20 cellular contexts compared by ENCODE assay signal in genomic region chr12:74401966-74402365, GRCh38.
DNase-seq lines count a peak whose midpoint lies in the region; ATAC-seq and TF ChIP-seq lines count a peak whose summit lies in the region.
"Had no signal": no experiment of that assay in that cellular context is flagged by ENCODE, and none has a peak within 500 bp of the region (broad histone marks: within the 10 kb centered on the region; RNA-seq: fewer than 3 reads in every experiment).

No MANE protein-coding gene starts in this region.

- H3K27ac Mint-ChIP-seq in endodermal cell, result no peak overlapping the region
- H3K27ac Mint-ChIP-seq: CD4-positive, alpha-beta T cell; GM23338 had no signal

- no peaks in the 10 kb centered on the region for H3K27me3 Mint-ChIP-seq in endodermal cell (ENCODE audit: insufficient read depth)
- H3K27me3 Mint-ChIP-seq in activated T-cell treated with anti-CD3 and anti-CD28 coated beads, Interleukin-2, amount 50 U/mL, for 4 hours (ENCODE audit: low read depth), result no peaks in the 10 kb centered on the region

- H3K4me3 Mint-ChIP-seq in endodermal cell, result no peak overlapping the region
- no peak overlapping the region for H3K4me3 Mint-ChIP-seq in activated T-cell treated with anti-CD3 and anti-CD28 coated beads, Interleukin-2, amount 50 U/mL, for 4 hours
- H3K4me3 Mint-ChIP-seq: CD4-positive, alpha-beta T cell; GM23338 had no signal

- no peak overlapping the region for H3K4me2 ChIP-seq in neural cell (ENCODE audit: low read length)
- H3K4me2 ChIP-seq: GM23338, PC-9 had no signal

- no peak overlapping the region for H2AFZ ChIP-seq in neural cell (ENCODE audit: low read depth, low read length)
- H2AFZ ChIP-seq: GM23338, PC-9 had no signal

- no peak overlapping the region for H3K4me3 ChIP-seq in A673 (ENCODE audit: low read depth, low read length, poor library complexity, severe bottlenecking)
- no peak overlapping the region for H3K4me3 ChIP-seq in neural cell (ENCODE audit: low read length)
- H3K4me3 ChIP-seq in endodermal cell (ENCODE audit: low read length), result no peak overlapping the region
- H3K4me3 ChIP-seq in gastroesophageal sphincter, result no peak overlapping the region
- H3K4me3 ChIP-seq: GM23338, PC-9 had no signal

- H3K9me2 ChIP-seq in neural cell (ENCODE audit: insufficient read depth, low read length), result no peaks in the 10 kb centered on the region

- DNase-seq in A673 (ENCODE audit: low spot score) (no peak), SK-MEL-5 (ENCODE audit: low read depth, low spot score) (peak; percentile 82), globus pallidus (ENCODE audit: low spot score) (peak; percentile 61), endodermal cell (no peak), activated T-cell treated with anti-CD3 and anti-CD28 coated beads for 4 hours (no peak)
- no peak for DNase-seq in activated T-cell treated with anti-CD3 and anti-CD28 coated beads, Interleukin-2, amount 50 U/mL, for 4 hours
- DNase-seq: CD4-positive, alpha-beta T cell; DMS53; HCEC 1CT; NCI-H1105 treated with DMSO at 0.1 percent for 48 hours; NCI-H1694 treated with DMSO at 0.1 percent for 48 hours; NCI-H2107; NCI-H510A; NCI-H774; PC-9; SIG-M5 had no signal

- H3K4me1 Mint-ChIP-seq in endodermal cell, result peaks cover 29% of the 10 kb centered on the region
- no peaks in the 10 kb centered on the region for H3K4me1 Mint-ChIP-seq in activated T-cell treated with anti-CD3 and anti-CD28 coated beads, Interleukin-2, amount 50 U/mL, for 4 hours (ENCODE audit: low read depth)

- H3K36me3 Mint-ChIP-seq in endodermal cell (ENCODE audit: low read depth), result peaks cover 2% of the 10 kb centered on the region
- no peaks in the 10 kb centered on the region for H3K36me3 Mint-ChIP-seq in activated T-cell treated with anti-CD3 and anti-CD28 coated beads, Interleukin-2, amount 50 U/mL, for 4 hours (ENCODE audit: insufficient read depth)

- H3K9me3 ChIP-seq in A673 (ENCODE audit: low read depth, low read length, poor library complexity, severe bottlenecking) (no peaks in the 10 kb centered on the region), neural cell (ENCODE audit: low read length) (no peaks in the 10 kb centered on the region), endodermal cell (ENCODE audit: control insufficient read depth, low read length) (no peaks in the 10 kb centered on the region), gastroesophageal sphincter (no peaks in the 10 kb centered on the region)

- TF ChIP-seq POLR2A in gastroesophageal sphincter (IDR thresholded peaks at IDR 0.05), result no peak

- 86% methylated on average over 2 of the region's 3 CpGs; no CpG with 5 or more reads in 1 of the 2 experiments for WGBS in endodermal cell (ENCODE audit: insufficient coverage in 1 of 2, insufficient read length in 1 of 2), 2 experiments
- 78 to 88% methylated on average over 3 of the region's 3 CpGs for WGBS in gastroesophageal sphincter (ENCODE audit: low coverage in 1 of 2), 2 donors

- H3K27me3 ChIP-seq in A673 (replicated peaks; ENCODE audit: insufficient read depth, low read depth, low read length, poor library complexity) (no peaks in the 10 kb centered on the region), neural cell (ENCODE audit: insufficient read depth, low read depth, low read length) (no peaks in the 10 kb centered on the region), endodermal cell (ENCODE audit: control insufficient read depth, insufficient read depth, low read length, poor library complexity, severe bottlenecking) (no peaks in the 10 kb centered on the region), gastroesophageal sphincter (no peaks in the 10 kb centered on the region)

- peaks cover 4% of the 10 kb centered on the region for H3K9me3 Mint-ChIP-seq in endodermal cell
- H3K9me3 Mint-ChIP-seq in activated T-cell treated with anti-CD3 and anti-CD28 coated beads, Interleukin-2, amount 50 U/mL, for 4 hours, result no peaks in the 10 kb centered on the region
- H3K9me3 Mint-ChIP-seq: CD4-positive, alpha-beta T cell; GM23338 had no signal

- H3F3A ChIP-seq in neural cell (ENCODE audit: insufficient read depth, low read length, poor library complexity, severe bottlenecking), result no peaks in the 10 kb centered on the region

- no peak for ATAC-seq in gastroesophageal sphincter
- no peak for ATAC-seq in activated T-cell treated with anti-CD3 and anti-CD28 coated beads, Interleukin-2, amount 50 U/mL, for 4 hours
- ATAC-seq: GM23338 had no signal

- intact Hi-C loops in A673 (cut with micrococcal nuclease; ENCODE audit: unreplicated experiment), result no loop called here

- H4K20me1 ChIP-seq in neural cell (ENCODE audit: insufficient read depth), result no peaks in the 10 kb centered on the region

- H3K79me2 ChIP-seq in neural cell (replicated peaks; ENCODE audit: insufficient read depth, low read length), result no peaks in the 10 kb centered on the region

- POLR2A ChIA-PET in A673 (lab: Charles Lee; ENCODE audit: low non-redundant PET), result no interaction called here

- CTCF ChIA-PET in A673 (lab: Charles Lee), result no interaction called here

- no peaks in the 10 kb centered on the region for H3K36me3 ChIP-seq in A673 (ENCODE audit: insufficient read depth, low read length, poor library complexity, severe bottlenecking)
- no peaks in the 10 kb centered on the region for H3K36me3 ChIP-seq in neural cell (ENCODE audit: insufficient read depth, low read length)
- no peaks in the 10 kb centered on the region for H3K36me3 ChIP-seq in endodermal cell (ENCODE audit: control insufficient read depth, insufficient read depth, low read length)
- H3K36me3 ChIP-seq in gastroesophageal sphincter, result no peaks in the 10 kb centered on the region

- no peak for TF ChIP-seq EP300 in neural cell (conservative IDR thresholded peaks at IDR 0.05; ENCODE audit: poor library complexity, severe bottlenecking)
- TF ChIP-seq EP300 in gastroesophageal sphincter (IDR thresholded peaks at IDR 0.05), result no peak

- in situ Hi-C loops in SK-MEL-5 (cut with HindIII; ENCODE audit: low pct_unique_long_range_greater_than_20kb, low sequenced_read_pairs), result no loop called here

- TF ChIP-seq RAD21 in neural cell (conservative IDR thresholded peaks at IDR 0.05), result no peak

- no TSS peak for BruUV-seq in A673 (replicated peaks; lab: Mats Ljungman, UMichigan)

- TF ChIP-seq CTCF in A673 (conservative IDR thresholded peaks at IDR 0.05; ENCODE audit: low read depth, low read length), result no peak
- TF ChIP-seq CTCF in neural cell (IDR thresholded peaks at IDR 0.05; ENCODE audit: poor library complexity, severe bottlenecking), result no peak
- no peak for TF ChIP-seq CTCF in endodermal cell (conservative IDR thresholded peaks at IDR 0.05)
- no peak for TF ChIP-seq CTCF in gastroesophageal sphincter (IDR thresholded peaks at IDR 0.05)

- H3K27ac ChIP-seq in A673 (ENCODE audit: low read depth, low read length, poor library complexity, severe bottlenecking) (peak overlapping the region; percentile 8), neural cell (ENCODE audit: low read length) (peak overlapping the region; percentile 17), endodermal cell (ENCODE audit: low read depth, low read length) (no peak overlapping the region), gastroesophageal sphincter (no peak overlapping the region)
- H3K27ac ChIP-seq: PC-9, RWPE1 had no signal

- H3K9ac ChIP-seq in neural cell (ENCODE audit: low read length), result no peak overlapping the region
- H3K9ac ChIP-seq in endodermal cell (ENCODE audit: extremely low read depth, low read length, poor library complexity, severe bottlenecking), result no peak overlapping the region

- no peaks in the 10 kb centered on the region for H3K4me1 ChIP-seq in A673 (ENCODE audit: insufficient read depth, low read length, poor library complexity, severe bottlenecking)
- H3K4me1 ChIP-seq in endodermal cell (ENCODE audit: control insufficient read depth, insufficient read depth, low read length), result peaks cover 19% of the 10 kb centered on the region
- H3K4me1 ChIP-seq in gastroesophageal sphincter, result no peaks in the 10 kb centered on the region

TF ChIP-seq in neural cell, 6 proteins besides CTCF, POLR2A, EP300 and RAD21:
- TF ChIP-seq REST (IDR thresholded peaks at IDR 0.05; ENCODE audit: borderline replicate concordance) (no peak), TAF1 (IDR thresholded peaks at IDR 0.05; ENCODE audit: low read depth) (no peak), EZH2 (IDR thresholded peaks at IDR 0.05; ENCODE audit: borderline replicate concordance, insufficient read depth, low read length, poor library complexity, severe bottlenecking) (no peak)

Comparison
In these comparisons a context has a peak if more than half of its experiments do, and no peak if none do; other contexts are left out.
1. DNase-seq: peak in SK-MEL-5 (single experiment) and globus pallidus (single experiment); none in A673 (single experiment), endodermal cell (single experiment), activated T-cell treated with anti-CD3 and anti-CD28 coated beads for 4 hours (single experiment) and activated T-cell treated with anti-CD3 and anti-CD28 coated beads, Interleukin-2, amount 50 U/mL, for 4 hours (single experiment).
2. H3K27ac ChIP-seq: peak in A673 (single experiment) and neural cell (single experiment); none in endodermal cell (single experiment) and gastroesophageal sphincter (0 of 4).